ENCODE assay signal across 15 cellular contexts in the genomic region with DNA sequence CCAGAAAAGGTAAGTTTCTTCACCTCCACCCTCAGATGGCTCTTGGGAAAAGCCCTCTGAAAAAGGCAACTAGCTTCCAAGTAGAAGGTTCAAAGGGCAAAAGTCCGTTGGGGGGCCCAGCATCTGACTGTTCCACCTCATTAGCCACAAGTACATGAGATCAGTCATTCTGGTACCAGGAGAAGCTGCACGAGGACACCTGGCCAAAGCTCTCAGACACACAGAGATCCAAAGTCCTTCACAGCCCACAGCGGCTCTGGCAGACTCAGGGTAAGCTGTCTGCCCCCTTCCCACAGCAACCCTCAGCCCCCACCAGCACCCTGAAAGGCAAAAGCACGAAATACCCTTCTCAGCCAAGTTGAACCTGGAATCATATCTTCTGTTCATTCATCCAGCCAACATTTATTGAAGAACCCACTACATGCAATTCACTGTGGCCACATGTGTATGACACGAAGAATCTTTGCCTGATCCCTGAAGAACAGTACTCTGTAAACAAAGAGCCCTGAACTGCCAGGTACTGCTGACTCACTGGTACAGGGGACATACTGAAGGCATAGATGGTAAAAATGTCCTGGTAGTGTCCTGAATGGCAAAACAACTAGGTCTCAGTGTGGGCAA. TPM values are rescaled to one million over a fixed set of nuclear protein-coding genes. Genes with fewer than 3 reads are reported as not detected.
DNase-seq lines count a peak whose midpoint lies in the region; ATAC-seq, FAIRE-seq and TF ChIP-seq lines count a peak whose summit lies in the region.
"Had no signal": no experiment of that assay in that cellular context is flagged by ENCODE, and none has a peak within 500 bp of the region (broad histone marks: within the 10 kb centered on the region; RNA-seq: fewer than 3 reads in every experiment).

No MANE protein-coding gene starts in this region.

- CTCF ChIA-PET in HepG2 (lab: Yijun Ruan, JAX; ENCODE audit: low intra/inter-chr PET ratio, low total read pairs) = interaction anchor here (1.1 kb wide), 1 partner anchor 239 kb away, joined by 3 read pairs; no protein-coding TSS in a partner anchor

- no peak for TF ChIP-seq RAD21 in HepG2 (CRISPR knock-in tag; IDR thresholded peaks at IDR 0.05)

- FAIRE-seq in HepG2 (lab: Jason Lieb, UNC) = peak; percentile 32

- no peak overlapping the region for H2AK5ac ChIP-seq in H9 (ENCODE audit: insufficient read length, low read length)

- no peak overlapping the region for H4K5ac ChIP-seq in H9 (ENCODE audit: insufficient read length, low read depth, low read length)

- H3K27me3 Mint-ChIP-seq in H9 (ENCODE audit: low read depth) (peaks cover 2% of the 10 kb centered on the region), HFFc6 (ENCODE audit: insufficient read depth) (peaks cover 30% of the 10 kb centered on the region)

- H3K4me3 ChIP-seq in HepG2 (replicated peaks in 1 of 3; ENCODE audit: insufficient read depth in 1 of 3, low read depth in 2 of 3, low read length in 3 of 3) = peak overlapping the region in 1 of 3 experiments; percentile 19; a peak in 2 of 6 replicates
- H3K4me3 ChIP-seq: BLaER1 treated with 17β-estradiol and CSF1 and Interleukin-3, amounts not matched to agents 10 nM and 100 nM; esophagus muscularis mucosa; prostate gland had no signal

- no peak overlapping the region for H3K9ac ChIP-seq in H9 (ENCODE audit: extremely low read depth, insufficient read length, low read length)
- H3K9ac ChIP-seq in HepG2 (ENCODE audit: insufficient read depth, low read depth, low read length) = peak overlapping the region; percentile 7; the same call in 1 of the 2 replicates
- H3K9ac ChIP-seq: BLaER1 treated with 17β-estradiol and CSF1 and Interleukin-3, amounts not matched to agents 10 nM and 100 nM had no signal

- H3K4me3 Mint-ChIP-seq in H9 = no peak overlapping the region
- no peak overlapping the region for H3K4me3 Mint-ChIP-seq in HFFc6
- H3K4me3 Mint-ChIP-seq: activated naive CD4-positive, alpha-beta T cell treated with anti-CD3 and anti-CD28 coated beads, Interleukin-2, amount 50 U/mL, for 24 hours had no signal

- TF ChIP-seq EP300 in HepG2 (IDR thresholded peaks at IDR 0.05; ENCODE audit: low read depth in 2 of 2, low read length in 2 of 2) (peak in 1 of 2 experiments; percentile 32; a peak in 1 of 4 replicates), HepG2 (CRISPR knock-in tag; IDR thresholded peaks at IDR 0.05; ENCODE audit: borderline replicate concordance) (no peak)

- H2BK5ac ChIP-seq in H9 (ENCODE audit: insufficient read length, low read length) = no peak overlapping the region

- no peak overlapping the region for H2BK20ac ChIP-seq in H9 (ENCODE audit: low read depth, low read length, poor library complexity, severe bottlenecking)

- H3K4me1 ChIP-seq in H9 (ENCODE audit: insufficient read depth, low read length) (peaks cover 9% of the 10 kb centered on the region; the same call in 1 of the 2 replicates), HepG2 (ENCODE audit: insufficient read depth, low read length) (peaks cover 34% of the 10 kb centered on the region)
- H3K4me1 ChIP-seq: esophagus muscularis mucosa, prostate gland had no signal

- H3K4me2 ChIP-seq in H9 (ENCODE audit: insufficient read depth, insufficient read length, low read length) (no peak overlapping the region), HepG2 (ENCODE audit: low read depth, low read length) (peak overlapping the region; percentile 62)

- H2BK12ac ChIP-seq in H9 (ENCODE audit: insufficient read length, low read depth, low read length) = peak overlapping the region; percentile 19

- no peaks in the 10 kb centered on the region; the same call in 1 of the 2 replicates for H3K79me2 ChIP-seq in H9 (ENCODE audit: insufficient read depth, low read length)
- H3K79me2 ChIP-seq in HepG2 (ENCODE audit: insufficient read depth, low read length) = no peaks in the 10 kb centered on the region

- no peak overlapping the region for H4K91ac ChIP-seq in H9 (ENCODE audit: insufficient read length, low read depth, low read length)

- H3K27ac Mint-ChIP-seq in H9 = peak overlapping the region; percentile 5 to 82 (median 73); a peak in 6 of 7 replicates
- no peak overlapping the region for H3K27ac Mint-ChIP-seq in HFFc6
- H3K27ac Mint-ChIP-seq: activated naive CD4-positive, alpha-beta T cell treated with anti-CD3 and anti-CD28 coated beads, Interleukin-2, amount 50 U/mL, for 24 hours had no signal

- intact Hi-C loops in HepG2 (cut with micrococcal nuclease; ENCODE audit: unreplicated experiment) = no loop called here

- DNase-seq in H9 (no peak), HepG2 (ENCODE audit: low spot score) (peak; percentile 60), HFFc6 (no peak)
- no peak for DNase-seq in stimulated activated naive CD4-positive, alpha-beta T cell (lab: John Stamatoyannopoulos, UW)
- DNase-seq: central memory CD4-positive, alpha-beta T cell; midbrain; T1000 had no signal

- H3K27ac ChIP-seq in H9 (ENCODE audit: insufficient read length, low read depth, low read length) = no peak overlapping the region
- no peak overlapping the region for H3K27ac ChIP-seq in HepG2 (ENCODE audit: extremely low read length, insufficient read depth, low read length)
- H3K27ac ChIP-seq: esophagus muscularis mucosa, prostate gland had no signal

- H3K14ac ChIP-seq in H9 (ENCODE audit: insufficient read depth, low read length) = peak overlapping the region; percentile 43; the same call in 1 of the 2 replicates

- H3K9me3 Mint-ChIP-seq in H9 (peaks cover 2 to 3% of the 10 kb centered on the region in 2 experiments; a peak in 3 of 5 replicates), HFFc6 (no peaks in the 10 kb centered on the region)
- H3K9me3 Mint-ChIP-seq: activated naive CD4-positive, alpha-beta T cell treated with anti-CD3 and anti-CD28 coated beads, Interleukin-2, amount 50 U/mL, for 24 hours had no signal

- no peak overlapping the region for H2BK120ac ChIP-seq in H9 (ENCODE audit: low read depth, low read length, poor library complexity, severe bottlenecking)

- POLR2A ChIA-PET in HepG2 (lab: Yijun Ruan, JAX) = interaction anchor here (0.7 to 2.6 kb wide), 13 partner anchors 11 to 207 kb away, joined by 3 to 26 read pairs (median 4); partner anchors contain the start of genes AJUBA, DAD1, MRPL52 and OXA1L

- no peak for TF ChIP-seq CTCF in H9 (conservative IDR thresholded peaks at IDR 0.05)
- TF ChIP-seq CTCF in HepG2 (CRISPR knock-in tag; IDR thresholded peaks at IDR 0.05) = no peak
- TF ChIP-seq CTCF in HFFc6 (IDR thresholded peaks at IDR 0.05) = no peak

- TF ChIP-seq POLR2A in HepG2 (IDR thresholded peaks at IDR 0.05; ENCODE audit: insufficient read depth in 1 of 2, low read depth in 2 of 2, low read length in 2 of 2) = no peak

- no peak overlapping the region for H3T11ph ChIP-seq in H9 (ENCODE audit: low read length)

- H3K27me3 ChIP-seq in H9 (ENCODE audit: insufficient read depth, low read length) = no peaks in the 10 kb centered on the region
- no peaks in the 10 kb centered on the region for H3K27me3 ChIP-seq in HepG2 (ENCODE audit: control insufficient read depth in 1 of 2, insufficient read depth in 2 of 2, low read length in 2 of 2)
- H3K27me3 ChIP-seq: BLaER1 treated with 17β-estradiol and CSF1 and Interleukin-3, amounts not matched to agents 10 nM and 100 nM; esophagus muscularis mucosa had no signal

- no peaks in the 10 kb centered on the region for H3K79me1 ChIP-seq in H9 (ENCODE audit: insufficient read depth, low read depth, low read length, poor library complexity, severe bottlenecking)

- H4K20me1 ChIP-seq in H9 (ENCODE audit: control insufficient read depth, insufficient read depth, insufficient read length) (no peaks in the 10 kb centered on the region), HepG2 (ENCODE audit: insufficient read depth, low read length) (no peaks in the 10 kb centered on the region)

- H4K8ac ChIP-seq in H9 (replicated peaks; ENCODE audit: insufficient read length, low read depth, low read length) = no peak overlapping the region

- H3K4ac ChIP-seq in H9 (ENCODE audit: low read depth, low read length) = no peak overlapping the region; the same call in 1 of the 2 replicates

- no peak overlapping the region for H3K23ac ChIP-seq in H9 (ENCODE audit: insufficient read length, low read depth, low read length)

- ATAC-seq in GM18517 (IDR thresholded peaks at IDR 0.05; ENCODE audit: unreplicated experiment) = peak; percentile 44
- ATAC-seq in HG03520 (IDR thresholded peaks at IDR 0.05; ENCODE audit: unreplicated experiment) = peak; percentile 62
- ATAC-seq in HepG2 = peak; percentile 63
- ATAC-seq in HG03139 (IDR thresholded peaks at IDR 0.05; ENCODE audit: unreplicated experiment) = no peak
- ATAC-seq in HG02970 (IDR thresholded peaks at IDR 0.05; ENCODE audit: low FRiP score, unreplicated experiment) = no peak

- no CpG with 5 or more reads among the region's 5 CpGs for WGBS in H9 (ENCODE audit: extremely low coverage, insufficient read length, low lambda C conversion rate)
- WGBS in HepG2 (ENCODE audit: low lambda C conversion rate) = 2% methylated on average over 5 of the region's 5 CpGs

- in situ Hi-C loops in HepG2 (cut with HindIII; ENCODE audit: extremely low pct_ligation_motif_present, low pct_unique_long_range_greater_than_20kb) = no loop called here

- no peaks in the 10 kb centered on the region for H3K23me2 ChIP-seq in H9 (ENCODE audit: insufficient read length, low read depth, low read length, poor library complexity, severe bottlenecking)

- no peaks in the 10 kb centered on the region for H3K36me3 ChIP-seq in HepG2 (replicated peaks in 1 of 2; ENCODE audit: control insufficient read depth in 1 of 2, insufficient read depth in 2 of 2, low read length in 2 of 2)
- H3K36me3 ChIP-seq: esophagus muscularis mucosa, prostate gland had no signal

- H3K9me3 ChIP-seq in H9 (ENCODE audit: control insufficient read depth, low read depth, low read length) (no peaks in the 10 kb centered on the region), HepG2 (ENCODE audit: low read length) (no peaks in the 10 kb centered on the region)
- H3K9me3 ChIP-seq: esophagus muscularis mucosa, prostate gland had no signal

- H3K36me3 Mint-ChIP-seq in H9 (ENCODE audit: insufficient read depth in 1 of 3, low read depth in 3 of 3) (peaks cover 0 to 4% (median 2%) of the 10 kb centered on the region in 3 experiments; a peak in 3 of 7 replicates), HFFc6 (ENCODE audit: low read depth) (no peaks in the 10 kb centered on the region)
- H3K36me3 Mint-ChIP-seq: activated naive CD4-positive, alpha-beta T cell treated with anti-CD3 and anti-CD28 coated beads, Interleukin-2, amount 50 U/mL, for 24 hours had no signal

- H3K18ac ChIP-seq in H9 (ENCODE audit: insufficient read length, low read depth, low read length) = peak overlapping the region; percentile 39

- no peak overlapping the region for H3K56ac ChIP-seq in H9 (ENCODE audit: insufficient read length, low read depth, low read length)

- no peak overlapping the region for H2AFZ ChIP-seq in H9 (ENCODE audit: low read length)
- H2AFZ ChIP-seq in HepG2 (ENCODE audit: low read length) = peak overlapping the region; percentile 10

- no peak overlapping the region for H2BK15ac ChIP-seq in H9 (ENCODE audit: low read depth, low read length)

- TSS peak; percentile 70 for BruUV-seq in HepG2 (replicated peaks; lab: Mats Ljungman, UMichigan)

- H3K4me1 Mint-ChIP-seq in H9 = peaks cover 17 to 18% of the 10 kb centered on the region in 2 experiments
- peaks cover 12% of the 10 kb centered on the region for H3K4me1 Mint-ChIP-seq in HFFc6 (ENCODE audit: low read depth)
- H3K4me1 Mint-ChIP-seq: activated naive CD4-positive, alpha-beta T cell treated with anti-CD3 and anti-CD28 coated beads, Interleukin-2, amount 50 U/mL, for 24 hours had no signal

RNA-seq across cellular contexts. Expression of gene SLC7A7, which starts 19.0 kb away (rescaled TPM):
- total RNA-seq in H9 (2021) = 2.5 and 3.1 TPM in 2 replicates
- total RNA-seq in HepG2 (2016; rRNA removed; fragmentation: Illumina TruSeq; extraction: Trizol) = 0.07 and 0.13 TPM in 2 replicates
- not detected in 2 replicates for total RNA-seq in HepG2 (2016; cell fraction: cytosol; rRNA removed; fragmentation: Illumina TruSeq; extraction: Trizol; ENCODE audit: low read depth)
- total RNA-seq in HepG2 (2016; cell fraction: insoluble cytoplasmic fraction; rRNA removed; fragmentation: Illumina TruSeq; extraction: Trizol) = 0.17 TPM in 1 of 2 replicates, not detected in the other
- 0.10 and 0.15 TPM in 2 replicates for total RNA-seq in HepG2 (2016; cell fraction: membrane; rRNA removed; fragmentation: Illumina TruSeq; extraction: Trizol)
- total RNA-seq in HepG2 (2016; cell fraction: nucleus; rRNA removed; fragmentation: Illumina TruSeq; extraction: Trizol) = 0.38 TPM in 1 of 2 replicates, not detected in the other
- 0.63 and 1.1 TPM in 2 replicates for polyA plus RNA-seq in HepG2 (2011; rRNA removed)
- 0.94 and 1.3 TPM in 2 replicates for polyA plus RNA-seq in HepG2 (2011; cell fraction: cytosol; rRNA removed)
- 2.3 and 2.5 TPM in 2 replicates for polyA plus RNA-seq in HepG2 (2011; cell fraction: nucleus; rRNA removed)
- 1.3 and 1.7 TPM in 2 replicates for polyA plus RNA-seq in HepG2 (2012)
- not detected in 2 replicates for polyA plus RNA-seq in HepG2 (2016; cell fraction: cytosol; fragmentation: Illumina TruSeq; extraction: Trizol; ENCODE audit: low read depth)
- polyA plus RNA-seq in HepG2 (2016; cell fraction: insoluble cytoplasmic fraction; fragmentation: Illumina TruSeq; extraction: Trizol; ENCODE audit: low read depth) = 0.19 and 0.40 TPM in 2 replicates
- 0.23 and 0.27 TPM in 2 replicates for polyA plus RNA-seq in HepG2 (2016; cell fraction: membrane; fragmentation: Illumina TruSeq; extraction: Trizol; ENCODE audit: low read depth)
- not detected in 2 replicates for polyA plus RNA-seq in HepG2 (2016; cell fraction: nucleus; fragmentation: Illumina TruSeq; extraction: Trizol; ENCODE audit: insufficient read depth, low read depth)
- polyA minus RNA-seq in HepG2 (2011; rRNA and poly(A)+ RNA removed; ENCODE audit: low replicate concordance) = 1.2 and 3.2 TPM in 2 replicates
- 0.44 TPM in 1 of 2 replicates, not detected in the other for polyA minus RNA-seq in HepG2 (2011; cell fraction: cytosol; rRNA and poly(A)+ RNA removed)
- 0.50 and 0.90 TPM in 2 replicates for polyA minus RNA-seq in HepG2 (2011; cell fraction: nucleus; rRNA and poly(A)+ RNA removed)
- total RNA-seq in HFFc6 (2021; fragmentation: NEBNext Ultra II Directional; extraction: Animal tissue kit (Norgen Biotek cat#: 25700)) = 1 to 10 TPM in 1 of 6 experiments, under 1 TPM in 5; 0.31 to 1.3 (median 0.56) TPM

RNA-seq across cellular contexts. Expression of gene OXA1L, which starts 29.7 kb away (rescaled TPM):
- total RNA-seq in H9 (2021) (115 and 128 TPM in 2 replicates), HepG2 (2016; rRNA removed; fragmentation: Illumina TruSeq; extraction: Trizol) (216 and 230 TPM in 2 replicates)
- 92.0 and 105 TPM in 2 replicates for total RNA-seq in HepG2 (2016; cell fraction: cytosol; rRNA removed; fragmentation: Illumina TruSeq; extraction: Trizol; ENCODE audit: low read depth)
- total RNA-seq in HepG2 (2016; cell fraction: insoluble cytoplasmic fraction; rRNA removed; fragmentation: Illumina TruSeq; extraction: Trizol) = 222 and 225 TPM in 2 replicates
- total RNA-seq in HepG2 (2016; cell fraction: membrane; rRNA removed; fragmentation: Illumina TruSeq; extraction: Trizol) = 260 and 273 TPM in 2 replicates
- total RNA-seq in HepG2 (2016; cell fraction: nucleus; rRNA removed; fragmentation: Illumina TruSeq; extraction: Trizol) = 197 and 215 TPM in 2 replicates
- 559 and 589 TPM in 2 replicates for polyA plus RNA-seq in HepG2 (2011; rRNA removed)
- polyA plus RNA-seq in HepG2 (2011; cell fraction: cytosol; rRNA removed) = 516 and 523 TPM in 2 replicates
- polyA plus RNA-seq in HepG2 (2011; cell fraction: nucleus; rRNA removed) = 726 and 748 TPM in 2 replicates
- 375 and 450 TPM in 2 replicates for polyA plus RNA-seq in HepG2 (2012)
- 179 and 202 TPM in 2 replicates for polyA plus RNA-seq in HepG2 (2016; cell fraction: cytosol; fragmentation: Illumina TruSeq; extraction: Trizol; ENCODE audit: low read depth)
- 319 and 338 TPM in 2 replicates for polyA plus RNA-seq in HepG2 (2016; cell fraction: insoluble cytoplasmic fraction; fragmentation: Illumina TruSeq; extraction: Trizol; ENCODE audit: low read depth)
- polyA plus RNA-seq in HepG2 (2016; cell fraction: membrane; fragmentation: Illumina TruSeq; extraction: Trizol; ENCODE audit: low read depth) = 363 and 438 TPM in 2 replicates
- 462 and 464 TPM in 2 replicates for polyA plus RNA-seq in HepG2 (2016; cell fraction: nucleus; fragmentation: Illumina TruSeq; extraction: Trizol; ENCODE audit: insufficient read depth, low read depth)
- polyA minus RNA-seq in HepG2 (2011; rRNA and poly(A)+ RNA removed; ENCODE audit: low replicate concordance) = 284 and 598 TPM in 2 replicates
- 252 and 275 TPM in 2 replicates for polyA minus RNA-seq in HepG2 (2011; cell fraction: cytosol; rRNA and poly(A)+ RNA removed)
- polyA minus RNA-seq in HepG2 (2011; cell fraction: nucleus; rRNA and poly(A)+ RNA removed) = 335 and 404 TPM in 2 replicates
- 100 to 1,000 TPM in 2 of 6 experiments, 10 to 100 TPM in 4; 87.1 to 108 (median 92.9) TPM for total RNA-seq in HFFc6 (2021; fragmentation: NEBNext Ultra II Directional; extraction: Animal tissue kit (Norgen Biotek cat#: 25700))

RNA-seq across cellular contexts. Expression of gene MRPL52, which starts 33.5 kb away (rescaled TPM):
- total RNA-seq in H9 (2021) (174 and 190 TPM in 2 replicates), HepG2 (2016; rRNA removed; fragmentation: Illumina TruSeq; extraction: Trizol) (329 and 420 TPM in 2 replicates)
- total RNA-seq in HepG2 (2016; cell fraction: cytosol; rRNA removed; fragmentation: Illumina TruSeq; extraction: Trizol; ENCODE audit: low read depth) = 142 and 155 TPM in 2 replicates
- 341 and 464 TPM in 2 replicates for total RNA-seq in HepG2 (2016; cell fraction: insoluble cytoplasmic fraction; rRNA removed; fragmentation: Illumina TruSeq; extraction: Trizol)
- total RNA-seq in HepG2 (2016; cell fraction: membrane; rRNA removed; fragmentation: Illumina TruSeq; extraction: Trizol) = 156 and 160 TPM in 2 replicates
- 109 and 136 TPM in 2 replicates for total RNA-seq in HepG2 (2016; cell fraction: nucleus; rRNA removed; fragmentation: Illumina TruSeq; extraction: Trizol)
- 118 and 123 TPM in 2 replicates for polyA plus RNA-seq in HepG2 (2011; rRNA removed)
- polyA plus RNA-seq in HepG2 (2011; cell fraction: cytosol; rRNA removed) = 96.8 and 121 TPM in 2 replicates
- polyA plus RNA-seq in HepG2 (2011; cell fraction: nucleus; rRNA removed) = 57.8 and 65.3 TPM in 2 replicates
- polyA plus RNA-seq in HepG2 (2012) = 191 and 236 TPM in 2 replicates
- polyA plus RNA-seq in HepG2 (2016; cell fraction: cytosol; fragmentation: Illumina TruSeq; extraction: Trizol; ENCODE audit: low read depth) = 177 and 226 TPM in 2 replicates
- polyA plus RNA-seq in HepG2 (2016; cell fraction: insoluble cytoplasmic fraction; fragmentation: Illumina TruSeq; extraction: Trizol; ENCODE audit: low read depth) = 443 and 518 TPM in 2 replicates
- polyA plus RNA-seq in HepG2 (2016; cell fraction: membrane; fragmentation: Illumina TruSeq; extraction: Trizol; ENCODE audit: low read depth) = 154 and 175 TPM in 2 replicates
- polyA plus RNA-seq in HepG2 (2016; cell fraction: nucleus; fragmentation: Illumina TruSeq; extraction: Trizol; ENCODE audit: insufficient read depth, low read depth) = 256 and 271 TPM in 2 replicates
- 17.7 and 30.4 TPM in 2 replicates for polyA minus RNA-seq in HepG2 (2011; rRNA and poly(A)+ RNA removed; ENCODE audit: low replicate concordance)
- 72.9 and 76.8 TPM in 2 replicates for polyA minus RNA-seq in HepG2 (2011; cell fraction: cytosol; rRNA and poly(A)+ RNA removed)
- 33.7 and 36.6 TPM in 2 replicates for polyA minus RNA-seq in HepG2 (2011; cell fraction: nucleus; rRNA and poly(A)+ RNA removed)
- 100 to 1,000 TPM; 135 to 195 (median 167) TPM for total RNA-seq in HFFc6 (2021; fragmentation: NEBNext Ultra II Directional; extraction: Animal tissue kit (Norgen Biotek cat#: 25700))

RNA-seq across cellular contexts. Expression of gene MMP14, which starts 40.2 kb away (rescaled TPM):
- total RNA-seq in H9 (2021) (56.5 and 60.3 TPM in 2 replicates), HepG2 (2016; rRNA removed; fragmentation: Illumina TruSeq; extraction: Trizol) (1.6 and 5.2 TPM in 2 replicates)
- 0.20 and 0.44 TPM in 2 replicates for total RNA-seq in HepG2 (2016; cell fraction: cytosol; rRNA removed; fragmentation: Illumina TruSeq; extraction: Trizol; ENCODE audit: low read depth)
- 2.1 and 5.2 TPM in 2 replicates for total RNA-seq in HepG2 (2016; cell fraction: insoluble cytoplasmic fraction; rRNA removed; fragmentation: Illumina TruSeq; extraction: Trizol)
- total RNA-seq in HepG2 (2016; cell fraction: membrane; rRNA removed; fragmentation: Illumina TruSeq; extraction: Trizol) = 0.71 and 0.79 TPM in 2 replicates
- 4.6 and 5.5 TPM in 2 replicates for total RNA-seq in HepG2 (2016; cell fraction: nucleus; rRNA removed; fragmentation: Illumina TruSeq; extraction: Trizol)
- polyA plus RNA-seq in HepG2 (2011; rRNA removed) = 9.8 and 11.3 TPM in 2 replicates
- polyA plus RNA-seq in HepG2 (2011; cell fraction: cytosol; rRNA removed) = 5.8 and 6.5 TPM in 2 replicates
- 25.6 and 29.7 TPM in 2 replicates for polyA plus RNA-seq in HepG2 (2011; cell fraction: nucleus; rRNA removed)
- polyA plus RNA-seq in HepG2 (2012) = 4.8 and 11.1 TPM in 2 replicates
- 0.14 and 0.26 TPM in 2 replicates for polyA plus RNA-seq in HepG2 (2016; cell fraction: cytosol; fragmentation: Illumina TruSeq; extraction: Trizol; ENCODE audit: low read depth)
- 1.7 and 2.1 TPM in 2 replicates for polyA plus RNA-seq in HepG2 (2016; cell fraction: insoluble cytoplasmic fraction; fragmentation: Illumina TruSeq; extraction: Trizol; ENCODE audit: low read depth)
- polyA plus RNA-seq in HepG2 (2016; cell fraction: membrane; fragmentation: Illumina TruSeq; extraction: Trizol; ENCODE audit: low read depth) = 0.27 and 0.44 TPM in 2 replicates
- 9.4 and 10.2 TPM in 2 replicates for polyA plus RNA-seq in HepG2 (2016; cell fraction: nucleus; fragmentation: Illumina TruSeq; extraction: Trizol; ENCODE audit: insufficient read depth, low read depth)
- 1.4 and 12.3 TPM in 2 replicates for polyA minus RNA-seq in HepG2 (2011; rRNA and poly(A)+ RNA removed; ENCODE audit: low replicate concordance)
- polyA minus RNA-seq in HepG2 (2011; cell fraction: cytosol; rRNA and poly(A)+ RNA removed) = 2.5 and 3.8 TPM in 2 replicates
- 4.5 and 4.8 TPM in 2 replicates for polyA minus RNA-seq in HepG2 (2011; cell fraction: nucleus; rRNA and poly(A)+ RNA removed)
- 100 to 1,000 TPM; 284 to 322 (median 298) TPM for total RNA-seq in HFFc6 (2021; fragmentation: NEBNext Ultra II Directional; extraction: Animal tissue kit (Norgen Biotek cat#: 25700))

Comparison
In these comparisons a context has a peak if more than half of its experiments do, and no peak if none do; other contexts are left out.
1. ATAC-seq: peak in GM18517 (single experiment), HG03520 (single experiment) and HepG2 (single experiment); none in HG03139 (single experiment) and HG02970 (single experiment).